ENCODE assay signal across 11 cellular contexts in the genomic region with DNA sequence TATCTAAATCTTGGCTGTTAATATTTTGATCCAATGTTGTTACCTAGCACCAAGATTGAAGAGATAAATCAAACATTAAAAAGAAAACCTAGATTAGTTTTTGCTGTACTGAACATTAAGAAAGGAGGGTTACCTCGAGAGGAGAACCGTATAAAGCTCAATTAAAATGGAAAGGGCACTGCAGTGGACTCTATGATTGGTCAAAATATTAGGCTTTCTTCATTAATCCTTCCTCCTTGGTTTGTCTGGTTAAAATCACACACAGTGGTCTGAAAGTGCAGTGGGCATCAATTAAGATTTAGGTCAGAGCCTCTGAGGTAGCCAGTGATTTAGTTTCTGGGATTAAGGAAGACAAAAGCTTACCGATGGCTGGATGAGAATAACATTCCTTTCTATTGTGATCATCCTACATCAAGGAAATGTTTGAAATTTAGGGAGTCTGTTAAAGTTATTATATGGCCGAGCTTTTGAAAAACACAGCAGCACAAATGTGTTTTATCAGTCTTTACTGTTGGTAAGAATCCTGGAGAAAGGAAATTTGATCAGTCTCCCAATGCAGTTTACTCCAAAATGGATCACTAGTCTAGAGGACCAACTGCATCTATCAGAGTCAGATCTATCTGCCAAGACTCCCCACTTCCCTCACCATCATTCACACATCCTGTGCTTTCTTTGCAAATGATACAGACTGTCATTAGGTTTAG.
DNase-seq lines count a peak whose midpoint lies in the region; ATAC-seq and TF ChIP-seq lines count a peak whose summit lies in the region.
"Had no signal": no experiment of that assay in that cellular context is flagged by ENCODE, and none has a peak within 500 bp of the region (broad histone marks: within the 10 kb centered on the region; RNA-seq: fewer than 3 reads in every experiment).

No MANE protein-coding gene starts in this region.

- DNase-seq in left ventricle myocardium inferior (no peak), Right ventricle myocardium inferior (ENCODE audit: missing footprints) (no peak), right lobe of liver (no peak), uterus (no peak), NCI-H82 treated with DMSO at 0.1 percent for 48 hours (lab: John Stamatoyannopoulos, UW; ENCODE audit: unreplicated experiment) (no peak)
- DNase-seq: NCI-H1694 had no signal

- TF ChIP-seq POLR2A in right lobe of liver (IDR thresholded peaks at IDR 0.05) (no peak), uterus (IDR thresholded peaks at IDR 0.05) (no peak)

- no peaks in the 10 kb centered on the region for H3K27me3 ChIP-seq in left ventricle myocardium inferior (ENCODE audit: low read depth)
- H3K27me3 ChIP-seq in right lobe of liver: no peaks in the 10 kb centered on the region
- no peaks in the 10 kb centered on the region for H3K27me3 ChIP-seq in uterus

- intact Hi-C loops in left ventricle myocardium inferior (cut with micrococcal nuclease): no loop called here
- intact Hi-C loops in Right ventricle myocardium inferior (cut with DNase I): loop anchor here (5.0 to 10.0 kb wide), 3 partner anchors 50 to 155 kb away; no protein-coding TSS in a partner anchor
- intact Hi-C loops in right lobe of liver (cut with DNase I): no loop called here
- intact Hi-C loops in uterus (cut with DNase I; ENCODE audit: low total_unique reads): no loop called here

- H3K4me3 ChIP-seq in left ventricle myocardium inferior (no peak overlapping the region), right lobe of liver (no peak overlapping the region), uterus (no peak overlapping the region)

- peak overlapping the region; percentile 63 for H3K4me3 Mint-ChIP-seq in activated naive CD8-positive, alpha-beta T cell

- peaks cover 62% of the 10 kb centered on the region for H3K4me1 ChIP-seq in left ventricle myocardium inferior
- H3K4me1 ChIP-seq in right lobe of liver: peaks cover 0 to 44% (median 21%) of the 10 kb centered on the region in 4 donors
- H3K4me1 ChIP-seq in uterus: peaks cover 0 to 8% of the 10 kb centered on the region in 2 donors
- H3K4me1 ChIP-seq: parathyroid adenoma had no signal

- peak overlapping the region; percentile 88 for H3K27ac ChIP-seq in left ventricle myocardium inferior (replicated peaks)
- H3K27ac ChIP-seq in right lobe of liver: peak overlapping the region; percentile 48 to 91 (median 87)
- H3K27ac ChIP-seq in uterus: peak overlapping the region; percentile 90 to 95
- H3K27ac ChIP-seq: C4-2B, parathyroid adenoma had no signal

- WGBS in right lobe of liver (ENCODE audit: insufficient coverage, low coverage, low lambda C conversion rate, missing lambda C conversion rate): 45% methylated on average over 4 of the region's 4 CpGs

- H3K36me3 Mint-ChIP-seq in activated naive CD8-positive, alpha-beta T cell: peaks cover 41% of the 10 kb centered on the region

- H3K4me1 Mint-ChIP-seq in activated naive CD8-positive, alpha-beta T cell (ENCODE audit: low read depth): peaks cover 92% of the 10 kb centered on the region

- no peak for TF ChIP-seq CTCF in left ventricle myocardium inferior (IDR thresholded peaks at IDR 0.05; ENCODE audit: borderline replicate concordance)
- TF ChIP-seq CTCF in right lobe of liver (IDR thresholded peaks at IDR 0.05): no peak
- no peak for TF ChIP-seq CTCF in uterus (IDR thresholded peaks at IDR 0.05)

- H3K36me3 ChIP-seq in left ventricle myocardium inferior (no peaks in the 10 kb centered on the region), right lobe of liver (no peaks in the 10 kb centered on the region), uterus (no peaks in the 10 kb centered on the region)

- ATAC-seq in Right ventricle myocardium inferior: no peak
- ATAC-seq in right lobe of liver: peak in 2 of 4 donors; percentile 14 to 19
- ATAC-seq in HG03280 (IDR thresholded peaks at IDR 0.05; ENCODE audit: unreplicated experiment): no peak
- no peak for ATAC-seq in HG02938 (IDR thresholded peaks at IDR 0.05; ENCODE audit: unreplicated experiment)

- no peaks in the 10 kb centered on the region for H3K27me3 Mint-ChIP-seq in activated naive CD8-positive, alpha-beta T cell

- no peaks in the 10 kb centered on the region for H3K9me3 ChIP-seq in left ventricle myocardium inferior (replicated peaks)
- no peaks in the 10 kb centered on the region for H3K9me3 ChIP-seq in right lobe of liver
- H3K9me3 ChIP-seq in uterus: no peaks in the 10 kb centered on the region

- peak overlapping the region; percentile 86 for H3K27ac Mint-ChIP-seq in activated naive CD8-positive, alpha-beta T cell

- H3K9me3 Mint-ChIP-seq in activated naive CD8-positive, alpha-beta T cell (ENCODE audit: low read depth): no peaks in the 10 kb centered on the region
